1 cellular context compared by ENCODE assay signal in genomic region chr20:46199198-46199597, GRCh38.
A peak's percentile ranks its signal among the peaks of the same experiment; 100 is the strongest.
TF ChIP-seq lines count a peak whose summit lies in the region.

No MANE protein-coding gene starts in this region.

TF ChIP-seq in GM12878, 131 proteins besides CTCF, POLR2A, EP300 and RAD21 (continued from another document):
- TF ChIP-seq, protein P1, sequence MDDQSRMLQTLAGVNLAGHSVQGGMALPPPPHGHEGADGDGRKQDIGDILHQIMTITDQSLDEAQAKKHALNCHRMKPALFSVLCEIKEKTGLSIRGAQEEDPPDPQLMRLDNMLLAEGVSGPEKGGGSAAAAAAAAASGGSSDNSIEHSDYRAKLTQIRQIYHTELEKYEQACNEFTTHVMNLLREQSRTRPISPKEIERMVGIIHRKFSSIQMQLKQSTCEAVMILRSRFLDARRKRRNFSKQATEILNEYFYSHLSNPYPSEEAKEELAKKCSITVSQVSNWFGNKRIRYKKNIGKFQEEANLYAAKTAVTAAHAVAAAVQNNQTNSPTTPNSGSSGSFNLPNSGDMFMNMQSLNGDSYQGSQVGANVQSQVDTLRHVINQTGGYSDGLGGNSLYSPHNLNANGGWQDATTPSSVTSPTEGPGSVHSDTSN (IDR thresholded peaks at IDR 0.05; ENCODE audit: insufficient replicate concordance, low read depth, low read length), result peak; percentile 82
- TF ChIP-seq TAF1 (IDR thresholded peaks at IDR 0.05; ENCODE audit: borderline replicate concordance, low read depth, low read length) (no peak), TCF7 (IDR thresholded peaks at IDR 0.05; ENCODE audit: borderline replicate concordance) (no peak), SIN3A (IDR thresholded peaks at IDR 0.05; ENCODE audit: low read depth, low read length) (no peak)
